In the genomic region with DNA sequence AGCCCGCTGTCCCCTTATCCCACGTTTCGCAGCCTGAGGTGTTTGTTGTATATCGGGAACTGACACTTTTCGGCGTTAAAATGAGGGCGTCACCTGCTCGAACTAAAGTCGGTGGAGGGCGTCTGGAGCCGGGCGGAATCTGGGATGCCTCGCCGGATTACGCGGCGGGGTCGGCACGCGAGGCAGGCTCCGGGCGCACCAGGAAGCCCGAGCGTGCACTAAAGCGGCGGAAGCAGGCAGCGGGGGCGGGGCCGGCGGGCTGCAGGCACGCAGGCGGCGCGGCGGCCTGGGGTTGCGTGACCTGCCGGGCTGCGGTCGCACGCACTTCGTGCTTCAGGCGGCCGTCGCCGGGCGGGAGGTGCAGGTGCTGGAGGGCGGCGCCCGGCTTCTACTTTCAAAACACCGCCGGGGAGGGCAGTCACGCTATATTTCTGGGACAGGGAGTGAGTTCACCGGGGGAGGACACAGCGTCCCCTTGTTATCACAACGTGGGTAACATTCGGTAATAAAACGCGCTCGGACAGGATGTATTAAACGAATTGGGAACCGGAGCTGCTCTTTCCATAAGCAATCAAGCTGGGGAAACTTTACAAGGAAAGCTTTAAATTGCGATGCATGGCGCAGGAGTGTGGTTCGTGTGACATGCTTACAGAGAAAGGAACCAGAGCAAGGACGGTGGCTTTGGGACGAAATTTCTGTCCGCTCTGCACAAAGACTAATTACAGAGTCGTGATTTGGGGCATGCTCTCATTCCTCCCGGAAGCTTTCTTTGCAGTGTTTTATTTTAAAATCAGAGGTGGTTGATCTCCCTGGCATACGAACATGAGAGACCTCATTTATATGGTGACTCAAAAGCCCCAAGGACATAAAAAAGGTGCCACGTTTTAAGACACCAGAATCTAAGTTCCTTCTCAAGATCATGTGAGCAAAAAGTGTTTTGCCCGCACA, we compare ENCODE assay signal across 8 cellular contexts. TPM values are rescaled to one million over a fixed set of nuclear protein-coding genes. Genes with fewer than 3 reads are reported as not detected.
DNase-seq lines count a peak whose midpoint lies in the region; ATAC-seq and TF ChIP-seq lines count a peak whose summit lies in the region.

No MANE protein-coding gene starts in this region.

- H3K27me3 Mint-ChIP-seq in activated T-helper 17 cell treated with anti-CD3 and anti-CD28 coated beads, Interleukin-2, amount 50 U/mL, for 72 hours: no peaks in the 10 kb centered on the region
- H3K27me3 Mint-ChIP-seq in nephron (ENCODE audit: low read depth): peaks cover 18% of the 10 kb centered on the region

- peak overlapping the region; percentile 85 for H3K4me3 Mint-ChIP-seq in activated T-helper 17 cell treated with anti-CD3 and anti-CD28 coated beads, Interleukin-2, amount 50 U/mL, for 72 hours
- peak overlapping the region; percentile 86 to 89 (median 87) for H3K4me3 Mint-ChIP-seq in nephron

- DNase-seq in DMS 273 treated with DMSO at 0.1 percent for 48 hours (lab: John Stamatoyannopoulos, UW) (peak; percentile 74), HT-29 (ENCODE audit: low spot score) (peak; percentile 97), RKO (ENCODE audit: low spot score) (peak; percentile 60), fibroblast of mammary gland (ENCODE audit: low read depth) (peak; percentile 59)
- DNase-seq in stimulated activated naive CD8-positive, alpha-beta T cell treated with anti-CD3 and anti-CD28 coated beads, Interleukin-15, Interleukin-2, amounts not matched to agents 100 U/mL and 50 U/mL, for 24 hours: peak; percentile 89

- no peaks in the 10 kb centered on the region for H3K9me3 Mint-ChIP-seq in activated T-helper 17 cell treated with anti-CD3 and anti-CD28 coated beads, Interleukin-2, amount 50 U/mL, for 72 hours
- no peaks in the 10 kb centered on the region for H3K9me3 Mint-ChIP-seq in nephron

- H3K4me1 Mint-ChIP-seq in activated T-helper 17 cell treated with anti-CD3 and anti-CD28 coated beads, Interleukin-2, amount 50 U/mL, for 72 hours: peaks cover 23% of the 10 kb centered on the region
- H3K4me1 Mint-ChIP-seq in nephron: peaks cover 22% of the 10 kb centered on the region

- peak overlapping the region; percentile 99 for H3K27ac Mint-ChIP-seq in activated T-helper 17 cell treated with anti-CD3 and anti-CD28 coated beads, Interleukin-2, amount 50 U/mL, for 72 hours
- H3K27ac Mint-ChIP-seq in nephron: peak overlapping the region; percentile 77 to 89 (median 88)

- no peak for TF ChIP-seq CTCF in fibroblast of mammary gland (conservative IDR thresholded peaks at IDR 0.05; ENCODE audit: control insufficient read depth, insufficient read depth, low read depth, low read length)
- no peak for TF ChIP-seq CTCF in nephron (IDR thresholded peaks at IDR 0.05; ENCODE audit: unreplicated experiment in 3 of 3)

- H3K36me3 Mint-ChIP-seq in activated T-helper 17 cell treated with anti-CD3 and anti-CD28 coated beads, Interleukin-2, amount 50 U/mL, for 72 hours (ENCODE audit: low read depth): peaks cover 22% of the 10 kb centered on the region
- H3K36me3 Mint-ChIP-seq in nephron (ENCODE audit: low read depth): no peaks in the 10 kb centered on the region

- peak; percentile 69 for ATAC-seq in GM21367 (IDR thresholded peaks at IDR 0.05; ENCODE audit: unreplicated experiment)
- peak; percentile 73 for ATAC-seq in activated T-helper 17 cell treated with anti-CD3 and anti-CD28 coated beads, Interleukin-2, amount 50 U/mL, for 72 hours (replicated peaks)
- peak; percentile 88 for ATAC-seq in stimulated activated naive CD8-positive, alpha-beta T cell treated with anti-CD3 and anti-CD28 coated beads, Interleukin-15, Interleukin-2, amounts not matched to agents 100 U/mL and 50 U/mL, for 24 hours

- H3K4me3 ChIP-seq in fibroblast of mammary gland (ENCODE audit: control insufficient read depth, low read depth, low read length): peak overlapping the region; percentile 44

RNA-seq across cellular contexts. Expression of gene LEKR1, which starts 9.1 kb away (rescaled TPM):
- total RNA-seq in HT-29 (2014; rRNA removed; shearing (Covaris generic)): 1.4 and 3.1 TPM in 2 replicates
- total RNA-seq in activated T-helper 17 cell treated with anti-CD3 and anti-CD28 coated beads, Interleukin-2, amount 50 U/mL, for 72 hours: under 1 TPM; 0.91 to 0.93 TPM

Comparison
In these comparisons a context has a peak if more than half of its experiments do, and no peak if none do; other contexts are left out.
1. Peak in every context shown above with its lines: DNase-seq, ATAC-seq and H3K4me3 ChIP-seq.